In the genomic region with DNA sequence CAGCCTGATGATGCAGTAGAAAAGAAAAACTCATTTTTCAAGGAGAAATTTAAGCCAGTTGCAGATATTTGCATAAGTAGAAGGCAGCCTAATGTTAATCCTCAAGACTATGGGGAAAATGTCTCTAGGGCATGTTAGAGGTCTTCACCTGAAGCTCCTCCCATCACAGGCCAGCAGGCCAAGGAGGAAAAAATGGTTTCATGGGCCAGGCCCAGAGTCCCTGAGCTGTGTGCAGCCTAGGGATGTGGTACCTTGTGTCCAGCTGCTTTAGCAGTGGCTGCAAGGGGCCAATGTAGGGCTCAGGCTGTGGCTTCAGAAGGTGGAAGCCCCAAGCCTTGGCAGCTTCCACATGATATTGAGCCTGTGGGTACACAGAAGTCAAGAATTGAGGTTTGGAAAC, we compare ENCODE assay signal across 34 cellular contexts.
DNase-seq lines count a peak whose midpoint lies in the region; ATAC-seq, FAIRE-seq and TF ChIP-seq lines count a peak whose summit lies in the region.
"Had no signal": no experiment of that assay in that cellular context is flagged by ENCODE, and none has a peak within 500 bp of the region (broad histone marks: within the 10 kb centered on the region; RNA-seq: fewer than 3 reads in every experiment).

No MANE protein-coding gene starts in this region.

- no peak for FAIRE-seq in A549 (lab: Jason Lieb, UNC)
- FAIRE-seq in K562 (lab: Jason Lieb, UNC): no peak
- FAIRE-seq in frontal cortex (lab: Jason Lieb, UNC): no peak
- no peak for FAIRE-seq in HepG2 (lab: Jason Lieb, UNC)
- FAIRE-seq: A204.1, D721Med had no signal

- no peak overlapping the region for H2BK5ac ChIP-seq in mesendoderm (ENCODE audit: low read length)

- H3K4me1 ChIP-seq in A549 (no peaks in the 10 kb centered on the region), HEK293 (ENCODE audit: control insufficient read depth, insufficient read depth, low read length) (no peaks in the 10 kb centered on the region), K562 (replicated peaks in 1 of 2; ENCODE audit: control insufficient read depth in 2 of 2, insufficient read depth in 2 of 2, low read length in 2 of 2) (no peaks in the 10 kb centered on the region), mesendoderm (ENCODE audit: control insufficient read depth, low read depth, low read length) (no peaks in the 10 kb centered on the region), HepG2 (ENCODE audit: insufficient read depth, low read length) (no peaks in the 10 kb centered on the region)
- H3K4me1 ChIP-seq: BE2C; BLaER1; BLaER1 treated with 17β-estradiol and CSF1 and Interleukin-3, amounts not matched to agents 10 nM and 100 nM; Caco-2 had no signal

- no peak overlapping the region for H2BK120ac ChIP-seq in mesendoderm (ENCODE audit: low read depth, low read length)

- TF ChIP-seq EP300 in A549 (IDR thresholded peaks at IDR 0.05) (no peak), K562 (IDR thresholded peaks at IDR 0.05; ENCODE audit: low read length) (no peak), HepG2 (IDR thresholded peaks at IDR 0.05; ENCODE audit: low read depth in 2 of 2, low read length in 2 of 2) (no peak), HepG2 (CRISPR knock-in tag; IDR thresholded peaks at IDR 0.05; ENCODE audit: borderline replicate concordance) (no peak)

- TF ChIP-seq CTCF in A549 (IDR thresholded peaks at IDR 0.05) (no peak), HEK293 (tag by site-specific recombination; IDR thresholded peaks at IDR 0.05) (no peak), K562 (IDR thresholded peaks at IDR 0.05 in 2 of 3, conservative IDR thresholded peaks at IDR 0.05 in 1 of 3; ENCODE audit: insufficient read depth in 2 of 3, low read depth in 1 of 3, low read length in 3 of 3) (no peak), HepG2 (CRISPR knock-in tag; IDR thresholded peaks at IDR 0.05) (no peak)

- no peak overlapping the region for H2BK15ac ChIP-seq in mesendoderm (replicated peaks; ENCODE audit: low read depth)

- no TSS peak for BruUV-seq in K562 (replicated peaks; lab: Mats Ljungman, UMichigan)
- BruUV-seq in HepG2 (replicated peaks; lab: Mats Ljungman, UMichigan): no TSS peak

- H2AK5ac ChIP-seq in mesendoderm (ENCODE audit: low read length): no peak overlapping the region

- intact Hi-C loops in K562 (cut with micrococcal nuclease): no loop called here
- intact Hi-C loops in HepG2 (cut with micrococcal nuclease; ENCODE audit: unreplicated experiment): no loop called here

- H3K36me3 ChIP-seq in HEK293 (ENCODE audit: control insufficient read depth in 2 of 2, insufficient read depth in 1 of 2, low read length in 2 of 2): no peaks in the 10 kb centered on the region
- H3K36me3 ChIP-seq in K562 (ENCODE audit: control insufficient read depth, insufficient read depth, low read length): no peaks in the 10 kb centered on the region
- no peaks in the 10 kb centered on the region for H3K36me3 ChIP-seq in mesendoderm (ENCODE audit: control insufficient read depth, insufficient read depth, low read length)
- no peaks in the 10 kb centered on the region for H3K36me3 ChIP-seq in HepG2 (replicated peaks in 1 of 2; ENCODE audit: control insufficient read depth in 1 of 2, insufficient read depth in 2 of 2, low read length in 2 of 2)
- H3K36me3 ChIP-seq: BE2C; BLaER1; BLaER1 treated with 17β-estradiol and CSF1 and Interleukin-3, amounts not matched to agents 10 nM and 100 nM had no signal

- H4K20me1 ChIP-seq in K562 (replicated peaks; ENCODE audit: control insufficient read depth, insufficient read depth, low read length): no peaks in the 10 kb centered on the region
- no peaks in the 10 kb centered on the region for H4K20me1 ChIP-seq in HepG2 (ENCODE audit: insufficient read depth, low read length)
- H4K20me1 ChIP-seq: BLaER1; BLaER1 treated with 17β-estradiol and CSF1 and Interleukin-3, amounts not matched to agents 10 nM and 100 nM had no signal

- H3K4me2 ChIP-seq in A549 (no peak overlapping the region), K562 (ENCODE audit: insufficient read depth, low read length) (no peak overlapping the region), mesendoderm (ENCODE audit: low read length) (no peak overlapping the region), HepG2 (ENCODE audit: low read depth, low read length) (no peak overlapping the region)
- H3K4me2 ChIP-seq: BLaER1; BLaER1 treated with 17β-estradiol and CSF1 and Interleukin-3, amounts not matched to agents 10 nM and 100 nM had no signal

- no peaks in the 10 kb centered on the region for H3K79me1 ChIP-seq in mesendoderm (ENCODE audit: low read length)

- H3K9me1 ChIP-seq in K562 (ENCODE audit: control insufficient read depth, insufficient read depth, low read length): no peaks in the 10 kb centered on the region

- H3K9ac ChIP-seq in K562 (ENCODE audit: insufficient read depth in 1 of 2, low read depth in 2 of 2, low read length in 2 of 2) (no peak overlapping the region), mesendoderm (ENCODE audit: low read length) (no peak overlapping the region), HepG2 (ENCODE audit: insufficient read depth, low read depth, low read length) (no peak overlapping the region)
- H3K9ac ChIP-seq: BLaER1; BLaER1 treated with 17β-estradiol and CSF1 and Interleukin-3, amounts not matched to agents 10 nM and 100 nM had no signal

- no peaks in the 10 kb centered on the region for H3K79me2 ChIP-seq in K562 (ENCODE audit: control insufficient read depth, insufficient read depth, low read length)
- H3K79me2 ChIP-seq in mesendoderm (ENCODE audit: control insufficient read depth, insufficient read depth, low read length): no peaks in the 10 kb centered on the region
- no peaks in the 10 kb centered on the region for H3K79me2 ChIP-seq in HepG2 (ENCODE audit: insufficient read depth, low read length)

- TF ChIP-seq RAD21 in A549 (conservative IDR thresholded peaks at IDR 0.05 in 1 of 2, IDR thresholded peaks at IDR 0.05 in 1 of 2) (no peak), K562 (CRISPR knock-in tag; conservative IDR thresholded peaks at IDR 0.05 in 1 of 2, IDR thresholded peaks at IDR 0.05 in 1 of 2) (no peak), HepG2 (CRISPR knock-in tag; IDR thresholded peaks at IDR 0.05) (no peak)

- ATAC-seq in A549: no peak
- ATAC-seq in K562: no peak
- no peak for ATAC-seq in HepG2
- ATAC-seq: CD8-positive, alpha-beta T cell had no signal

- H3K4me3 ChIP-seq in A549 (no peak overlapping the region), HEK293 (ENCODE audit: low read depth, low read length) (no peak overlapping the region), K562 (no peak overlapping the region), mesendoderm (ENCODE audit: low read length) (no peak overlapping the region), HepG2 (replicated peaks in 1 of 3; ENCODE audit: insufficient read depth in 1 of 3, low read depth in 2 of 3, low read length in 3 of 3) (no peak overlapping the region)
- H3K4me3 ChIP-seq: BLaER1; BLaER1 treated with 17β-estradiol and CSF1 and Interleukin-3, amounts not matched to agents 10 nM and 100 nM had no signal

- H3K27me3 ChIP-seq in K562 (ENCODE audit: control insufficient read depth in 2 of 2, insufficient read depth in 2 of 2, low read length in 2 of 2) (no peaks in the 10 kb centered on the region), mesendoderm (ENCODE audit: insufficient read depth, low read length, poor library complexity) (no peaks in the 10 kb centered on the region), HepG2 (ENCODE audit: control insufficient read depth in 1 of 2, insufficient read depth in 2 of 2, low read length in 2 of 2) (no peaks in the 10 kb centered on the region)
- H3K27me3 ChIP-seq: BE2C; BLaER1; BLaER1 treated with 17β-estradiol and CSF1 and Interleukin-3, amounts not matched to agents 10 nM and 100 nM had no signal

- DNase-seq in A549 (ENCODE audit: low read depth in 1 of 2, low spot score in 1 of 2) (no peak), K562 (ENCODE audit: extremely low read depth in 1 of 4, low spot score in 3 of 4) (no peak), mesendoderm (peak; percentile 11), kidney glomerular epithelial cell (lab: John Stamatoyannopoulos, UW) (no peak), retina (no peak), frontal cortex (ENCODE audit: low spot score in 2 of 2) (no peak), HepG2 (ENCODE audit: low spot score) (no peak)
- DNase-seq: 8988T; ACHN; AML-193; BE2C; C1 segment of cervical spinal cord; Caco-2; Calu3; CD4-positive, alpha-beta memory T cell; CD4-positive, alpha-beta T cell; CD4-positive, CD25-positive, alpha-beta regulatory T cell; CD8-positive, alpha-beta memory T cell; CD8-positive, alpha-beta T cell; COR-L47; DMS 273 treated with DMSO at 0.1 percent for 48 hours; DMS153; DMS53; DMS79; DMS79 treated with DMSO at 0.1 percent for 48 hours; DND-41; EL had no signal

- TF ChIP-seq POLR2A in A549 (IDR thresholded peaks at IDR 0.05; ENCODE audit: low read length): no peak
- TF ChIP-seq POLR2A in K562 (conservative IDR thresholded peaks at IDR 0.05): no peak
- TF ChIP-seq POLR2A in HepG2 (IDR thresholded peaks at IDR 0.05; ENCODE audit: insufficient read depth in 1 of 2, low read depth in 2 of 2, low read length in 2 of 2): no peak

- H4K5ac ChIP-seq in mesendoderm (ENCODE audit: low read length): no peak overlapping the region

- POLR2A ChIA-PET in A549 (lab: Yijun Ruan, JAX): no interaction called here
- POLR2A ChIA-PET in HEK293 (lab: Yijun Ruan, JAX): no interaction called here
- POLR2A ChIA-PET in K562 (lab: Yijun Ruan, JAX): no interaction called here
- POLR2A ChIA-PET in HepG2 (lab: Yijun Ruan, JAX): no interaction called here

- no peak overlapping the region for H3K23ac ChIP-seq in mesendoderm (ENCODE audit: low read length)

- CTCF ChIA-PET in A549 (lab: Yijun Ruan, JAX) (no interaction called here), HEK293 (lab: Yijun Ruan, JAX) (no interaction called here), K562 (lab: Yijun Ruan, JAX; ENCODE audit: low intra/inter-chr PET ratio) (no interaction called here), HepG2 (lab: Yijun Ruan, JAX; ENCODE audit: low intra/inter-chr PET ratio, low total read pairs) (no interaction called here)

- H2AFZ ChIP-seq in K562 (ENCODE audit: low read depth, low read length): no peak overlapping the region
- H2AFZ ChIP-seq in HepG2 (ENCODE audit: low read length): no peak overlapping the region

- H3K9me3 ChIP-seq in A549: no peaks in the 10 kb centered on the region; the same call in 2 of the 3 replicates
- no peaks in the 10 kb centered on the region for H3K9me3 ChIP-seq in HEK293 (ENCODE audit: control insufficient read depth, insufficient read depth, low read depth, low read length)
- no peaks in the 10 kb centered on the region for H3K9me3 ChIP-seq in K562 (replicated peaks; ENCODE audit: control insufficient read depth, insufficient read depth, low read depth, low read length)
- H3K9me3 ChIP-seq in HepG2 (ENCODE audit: low read length): peaks cover 53% of the 10 kb centered on the region
- H3K9me3 ChIP-seq: BE2C, Caco-2 had no signal

- no peak overlapping the region for H3K18ac ChIP-seq in mesendoderm (ENCODE audit: low read length)

- H3K4ac ChIP-seq in mesendoderm (ENCODE audit: low read depth, low read length): no peak overlapping the region

- H3K27ac ChIP-seq in A549: no peak overlapping the region
- no peak overlapping the region for H3K27ac ChIP-seq in HEK293 (ENCODE audit: extremely low read depth, low read depth, low read length)
- no peak overlapping the region for H3K27ac ChIP-seq in K562 (ENCODE audit: extremely low read depth, low read depth, low read length)
- no peak overlapping the region for H3K27ac ChIP-seq in mesendoderm (ENCODE audit: low read depth, low read length)
- no peak overlapping the region for H3K27ac ChIP-seq in HepG2 (ENCODE audit: extremely low read length, insufficient read depth, low read length)
- H3K27ac ChIP-seq: 22Rv1; BLaER1; BLaER1 treated with 17β-estradiol and CSF1 and Interleukin-3, amounts not matched to agents 10 nM and 100 nM; C4-2B had no signal

- H3K56ac ChIP-seq in mesendoderm (ENCODE audit: low read length): no peak overlapping the region

- H4K8ac ChIP-seq in mesendoderm (ENCODE audit: low read depth, low read length): no peak overlapping the region

- in situ Hi-C loops in K562 (cut with MboI) (no loop called here), HepG2 (cut with HindIII; ENCODE audit: extremely low pct_ligation_motif_present, low pct_unique_long_range_greater_than_20kb) (no loop called here)
